In genomic region chr11:117076941-117077659, GRCh38 we compare ENCODE assay signal across 10 cellular contexts. TPM values are rescaled to one million over a fixed set of nuclear protein-coding genes. Genes with fewer than 3 reads are reported as not detected.
DNase-seq lines count a peak whose midpoint lies in the region; ATAC-seq, FAIRE-seq and TF ChIP-seq lines count a peak whose summit lies in the region.
"Had no signal": no experiment of that assay in that cellular context is flagged by ENCODE, and none has a peak within 500 bp of the region (broad histone marks: within the 10 kb centered on the region; RNA-seq: fewer than 3 reads in every experiment).

No MANE protein-coding gene starts in this region.

- no peak for TF ChIP-seq CTCF in dorsolateral prefrontal cortex (IDR thresholded peaks at IDR 0.05 in 54 of 56, conservative IDR thresholded peaks at IDR 0.05 in 2 of 56; ENCODE audit: low read depth in 1 of 56, partially characterized antibody in 56 of 56)
- no peak for TF ChIP-seq CTCF in kidney (IDR thresholded peaks at IDR 0.05; ENCODE audit: borderline replicate concordance, extremely low read depth, insufficient read depth)
- TF ChIP-seq CTCF in lower lobe of right lung (IDR thresholded peaks at IDR 0.05) = no peak

- peak; percentile 40 for DNase-seq in DMS53 (lab: John Stamatoyannopoulos, UW)
- no peak for DNase-seq in DMS53 treated with DMSO at 0.1 percent for 48 hours (lab: John Stamatoyannopoulos, UW; ENCODE audit: unreplicated experiment)
- DNase-seq in NCI-H1930 (lab: John Stamatoyannopoulos, UW) = peak; percentile 89 to 94
- DNase-seq in dorsolateral prefrontal cortex = no peak
- no peak for DNase-seq in sciatic nerve (ENCODE audit: low spot score)
- DNase-seq in kidney = no peak
- DNase-seq in NCI-H524 treated with DMSO at 0.1 percent for 48 hours (lab: John Stamatoyannopoulos, UW) = no peak
- DNase-seq in lower lobe of right lung = no peak
- DNase-seq: activated naive CD8-positive, alpha-beta T cell treated with anti-CD3 and anti-CD28 coated beads, Interleukin-2, amount 50 U/mL, for 24 hours had no signal

- H3K27me3 ChIP-seq in dorsolateral prefrontal cortex (no peaks in the 10 kb centered on the region), lower lobe of right lung (ENCODE audit: low read depth) (no peaks in the 10 kb centered on the region)

- ATAC-seq in sciatic nerve (peak; percentile 83), lower lobe of right lung (no peak)
- ATAC-seq: activated naive CD8-positive, alpha-beta T cell treated with anti-CD3 and anti-CD28 coated beads, Interleukin-2, amount 50 U/mL, for 24 hours had no signal

- intact Hi-C loops in dorsolateral prefrontal cortex (cut with DNase I) (no loop called here), sciatic nerve (cut with DNase I) (no loop called here), kidney (cut with DNase I) (no loop called here), lower lobe of right lung (cut with DNase I) (no loop called here)

- no peak overlapping the region for H3K9ac ChIP-seq in kidney (ENCODE audit: low read length in 2 of 2)

- H3K4me1 ChIP-seq in kidney (ENCODE audit: control insufficient read depth in 1 of 2, insufficient read depth in 1 of 2, low read depth in 1 of 2, low read length in 2 of 2) = peaks cover 16 to 18% of the 10 kb centered on the region in 2 donors
- peaks cover 45% of the 10 kb centered on the region for H3K4me1 ChIP-seq in lower lobe of right lung

- peak overlapping the region; percentile 53 to 100 (median 94) for H3K27ac ChIP-seq in dorsolateral prefrontal cortex
- peak overlapping the region in 1 of 2 donors; percentile 24 for H3K27ac ChIP-seq in kidney (ENCODE audit: low read depth in 2 of 2, low read length in 2 of 2)
- no peak overlapping the region for H3K27ac ChIP-seq in lower lobe of right lung
- H3K27ac ChIP-seq: 22Rv1 had no signal

- H3K36me3 ChIP-seq in kidney (ENCODE audit: control insufficient read depth in 1 of 2, insufficient read depth in 2 of 2, low read length in 2 of 2) = no peaks in the 10 kb centered on the region
- H3K36me3 ChIP-seq in lower lobe of right lung = no peaks in the 10 kb centered on the region

- H3K4me3 ChIP-seq in dorsolateral prefrontal cortex (peak overlapping the region in 21 of 59 donors; percentile 0 to 45 (median 7)), kidney (ENCODE audit: low read length in 2 of 2) (peak overlapping the region in 1 of 2 donors; percentile 9), lower lobe of right lung (no peak overlapping the region)

- FAIRE-seq in kidney (lab: Jason Lieb, UNC) = no peak

- H3K9me3 ChIP-seq in kidney (ENCODE audit: control insufficient read depth in 1 of 2, low read length in 2 of 2) (no peaks in the 10 kb centered on the region), lower lobe of right lung (no peaks in the 10 kb centered on the region)

RNA-seq across cellular contexts. Expression of gene SIK3, which starts 21.1 kb away (rescaled TPM):
- total RNA-seq in dorsolateral prefrontal cortex (100 to 1,000 TPM; 101 to 349 (median 174) TPM), sciatic nerve (68.9 TPM), kidney (50.7 TPM), lower lobe of right lung (32.9 TPM)
- 12.3 TPM for polyA plus RNA-seq in kidney (ENCODE audit: insufficient read depth, low read depth, low replicate concordance)

Comparison
In these comparisons a context has a peak if more than half of its experiments do, and no peak if none do; other contexts are left out.
1. DNase-seq: peak in DMS53 (single experiment) and NCI-H1930 (2 of 2); none in DMS53 treated with DMSO at 0.1 percent for 48 hours (single experiment), dorsolateral prefrontal cortex (0 of 10), sciatic nerve (single experiment), kidney (single experiment), NCI-H524 treated with DMSO at 0.1 percent for 48 hours (single experiment) and lower lobe of right lung (single experiment).